16 cellular contexts compared by ENCODE assay signal in genomic region chr11:33945481-33946268, GRCh38. TPM values are rescaled to one million over a fixed set of nuclear protein-coding genes. Genes with fewer than 3 reads are reported as not detected.
DNase-seq lines count a peak whose midpoint lies in the region; ATAC-seq and TF ChIP-seq lines count a peak whose summit lies in the region.
"Had no signal": no experiment of that assay in that cellular context is flagged by ENCODE, and none has a peak within 500 bp of the region (broad histone marks: within the 10 kb centered on the region; RNA-seq: fewer than 3 reads in every experiment).

No MANE protein-coding gene starts in this region.

- no peak overlapping the region for H3K27ac Mint-ChIP-seq in CD8-positive, alpha-beta memory T cell
- H3K27ac Mint-ChIP-seq: CD4-positive, alpha-beta T cell; HFFc6 had no signal

- H2BK120ac ChIP-seq in mesenchymal stem cell (ENCODE audit: low read depth, low read length), result no peak overlapping the region

- H3K79me2 ChIP-seq in PC-3 (ENCODE audit: low read length), result no peaks in the 10 kb centered on the region

- H2AK5ac ChIP-seq in mesenchymal stem cell (ENCODE audit: low read length, severe bottlenecking), result no peak overlapping the region

- no peak overlapping the region for H3K18ac ChIP-seq in mesenchymal stem cell (ENCODE audit: low read depth in 1 of 2, low read length in 2 of 2)

- H4K20me1 ChIP-seq in PC-3 (ENCODE audit: low read length), result no peaks in the 10 kb centered on the region

- H3K9ac ChIP-seq in mesenchymal stem cell (ENCODE audit: low read length) (no peak overlapping the region), PC-3 (ENCODE audit: low read length) (no peak overlapping the region)
- H3K9ac ChIP-seq: GM23248 had no signal

- no peak overlapping the region for H4K91ac ChIP-seq in mesenchymal stem cell (ENCODE audit: low read length)

- H3K27ac ChIP-seq in CD8-positive, alpha-beta memory T cell (ENCODE audit: low read depth, low read length), result peak overlapping the region; percentile 27
- no peak overlapping the region for H3K27ac ChIP-seq in mesenchymal stem cell (ENCODE audit: low read length, poor library complexity, severe bottlenecking)
- H3K27ac ChIP-seq in PC-3 (ENCODE audit: low read length), result no peak overlapping the region
- H3K27ac ChIP-seq in testis, result no peak overlapping the region
- H3K27ac ChIP-seq: C4-2B, GM23248 had no signal

- no peaks in the 10 kb centered on the region for H3K4me1 Mint-ChIP-seq in CD8-positive, alpha-beta memory T cell

- no peak overlapping the region for H4K8ac ChIP-seq in mesenchymal stem cell (ENCODE audit: low read length)

- no peak overlapping the region for H2BK5ac ChIP-seq in mesenchymal stem cell (ENCODE audit: low read depth, low read length, poor library complexity, severe bottlenecking)

- H3F3A ChIP-seq in PC-3 (ENCODE audit: low read length, unreplicated experiment), result no peaks in the 10 kb centered on the region

- H3K27me3 Mint-ChIP-seq in CD8-positive, alpha-beta memory T cell, result peaks cover 11 to 14% of the 10 kb centered on the region in 2 donors
- H3K27me3 Mint-ChIP-seq: CD4-positive, alpha-beta T cell had no signal

- TF ChIP-seq CTCF in PC-3 (conservative IDR thresholded peaks at IDR 0.05; ENCODE audit: low read depth, low read length) (no peak), testis (IDR thresholded peaks at IDR 0.05) (no peak)

- no peak overlapping the region for H3K4ac ChIP-seq in mesenchymal stem cell (ENCODE audit: low read depth in 1 of 2, low read length in 2 of 2)

- H3K4me3 Mint-ChIP-seq in CD8-positive, alpha-beta memory T cell, result no peak overlapping the region
- H3K4me3 Mint-ChIP-seq: CD4-positive, alpha-beta T cell; HFFc6 had no signal

- no peaks in the 10 kb centered on the region for H3K79me1 ChIP-seq in mesenchymal stem cell (replicated peaks; ENCODE audit: low read length, poor library complexity, severe bottlenecking)

- H3K9me2 ChIP-seq in PC-3 (replicated peaks; ENCODE audit: low read length), result no peaks in the 10 kb centered on the region

- WGBS in mesenchymal stem cell, result 87% methylated on average over 3 of the region's 4 CpGs
- WGBS in testis, 2 donors, result 83 to 89% methylated on average over 4 of the region's 4 CpGs

- no peak overlapping the region for H3K4me3 ChIP-seq in CD8-positive, alpha-beta memory T cell (ENCODE audit: low read length)
- H3K4me3 ChIP-seq in mesenchymal stem cell (ENCODE audit: insufficient read depth in 1 of 2, low read depth in 1 of 2, low read length in 2 of 2) (no peak overlapping the region), PC-3 (ENCODE audit: low read length) (no peak overlapping the region), testis (no peak overlapping the region)
- H3K4me3 ChIP-seq: GM23248 had no signal

- TF ChIP-seq POLR2A in testis (IDR thresholded peaks at IDR 0.05), result no peak

- no peak overlapping the region for H2BK12ac ChIP-seq in mesenchymal stem cell (ENCODE audit: low read length in 2 of 2)

- POLR2A ChIA-PET in CD8-positive, alpha-beta memory T cell (lab: Charles Lee), result no interaction called here
- POLR2A ChIA-PET in PC-3 (lab: Charles Lee; ENCODE audit: unreplicated experiment), result interaction anchor here (0.6 to 0.7 kb wide), 2 partner anchors 35 to 190 kb away, joined by 3 to 4 read pairs; no protein-coding TSS in a partner anchor

- H3K36me3 Mint-ChIP-seq in CD8-positive, alpha-beta memory T cell, result no peaks in the 10 kb centered on the region

- H3K36me3 ChIP-seq in CD8-positive, alpha-beta memory T cell (ENCODE audit: insufficient read depth, low read length), result no peaks in the 10 kb centered on the region
- H3K36me3 ChIP-seq in mesenchymal stem cell (ENCODE audit: control insufficient read depth in 1 of 2, insufficient read depth in 2 of 2, low read depth in 1 of 2, low read length in 2 of 2) (no peaks in the 10 kb centered on the region), PC-3 (ENCODE audit: low read depth, low read length) (no peaks in the 10 kb centered on the region), testis (ENCODE audit: low read depth, missing control alignments) (no peaks in the 10 kb centered on the region)

- H2AFZ ChIP-seq in mesenchymal stem cell (ENCODE audit: low read depth, low read length) (no peak overlapping the region), PC-3 (ENCODE audit: low read length) (no peak overlapping the region)
- H2AFZ ChIP-seq: GM23248 had no signal

- CTCF ChIA-PET in CD8-positive, alpha-beta memory T cell (lab: Charles Lee), result no interaction called here
- CTCF ChIA-PET in PC-3 (lab: Charles Lee), result no interaction called here

- no TSS peak for BruUV-seq in PC-3 (replicated peaks; lab: Mats Ljungman, UMichigan)

- intact Hi-C loops in PC-3 (cut with micrococcal nuclease) (no loop called here), testis (cut with DNase I; ENCODE audit: low total_unique reads) (no loop called here)

- ATAC-seq in PC-3, result no peak
- ATAC-seq: HCT116 had no signal

- no peaks in the 10 kb centered on the region for H3K9me3 ChIP-seq in CD8-positive, alpha-beta memory T cell (ENCODE audit: low read length)
- no peaks in the 10 kb centered on the region for H3K9me3 ChIP-seq in mesenchymal stem cell (ENCODE audit: control insufficient read depth, low read length)
- H3K9me3 ChIP-seq in PC-3 (ENCODE audit: low read length), result no peaks in the 10 kb centered on the region
- H3K9me3 ChIP-seq in testis, result no peaks in the 10 kb centered on the region

- no peak for DNase-seq in CD8-positive, alpha-beta memory T cell
- peak; percentile 41 for DNase-seq in OCI-M1 (lab: John Stamatoyannopoulos, UW)
- DNase-seq in mesenchymal stem cell, result peak; percentile 9
- DNase-seq in PC-3, result no peak
- no peak for DNase-seq in testis
- no peak for DNase-seq in NCI-H1694 (lab: John Stamatoyannopoulos, UW)
- DNase-seq: AML-193; CD4-positive, alpha-beta T cell; DMS153; DMS79; GDM1; GM23248; HFFc6 had no signal

- no peak overlapping the region for H2BK15ac ChIP-seq in mesenchymal stem cell (ENCODE audit: low read depth, poor library complexity, severe bottlenecking)

- H3K14ac ChIP-seq in mesenchymal stem cell (ENCODE audit: low read length in 2 of 2), result peak overlapping the region in 1 of 2 experiments; percentile 35

- no peaks in the 10 kb centered on the region for H3K27me3 ChIP-seq in CD8-positive, alpha-beta memory T cell (ENCODE audit: insufficient read depth, low read length, poor library complexity, severe bottlenecking)
- H3K27me3 ChIP-seq in mesenchymal stem cell (ENCODE audit: control insufficient read depth in 1 of 2, insufficient read depth in 1 of 2, low read length in 2 of 2), result peaks cover 0 to 38% of the 10 kb centered on the region in 2 experiments
- no peaks in the 10 kb centered on the region for H3K27me3 ChIP-seq in PC-3 (ENCODE audit: low read length)
- H3K27me3 ChIP-seq in testis, result no peaks in the 10 kb centered on the region

- no peak overlapping the region for H3K23ac ChIP-seq in mesenchymal stem cell (ENCODE audit: low read length in 2 of 2)

- no peaks in the 10 kb centered on the region for H3K9me3 Mint-ChIP-seq in CD8-positive, alpha-beta memory T cell
- H3K9me3 Mint-ChIP-seq: CD4-positive, alpha-beta T cell; HFFc6 had no signal

- H3K4me2 ChIP-seq in mesenchymal stem cell (ENCODE audit: low read length, poor library complexity, severe bottlenecking) (no peak overlapping the region), PC-3 (ENCODE audit: low read length) (no peak overlapping the region)

- no peaks in the 10 kb centered on the region for H3K4me1 ChIP-seq in CD8-positive, alpha-beta memory T cell (ENCODE audit: insufficient read depth, low read length)
- peaks cover 2% of the 10 kb centered on the region for H3K4me1 ChIP-seq in mesenchymal stem cell (ENCODE audit: control insufficient read depth, insufficient read depth, low read depth, low read length)
- H3K4me1 ChIP-seq in PC-3 (ENCODE audit: insufficient read depth, low read length), result peaks cover 10% of the 10 kb centered on the region; the same call in 1 of the 2 replicates
- no peaks in the 10 kb centered on the region for H3K4me1 ChIP-seq in testis

RNA-seq across cellular contexts. Expression of gene LMO2, which starts 53.8 kb away (rescaled TPM):
- total RNA-seq in CD8-positive, alpha-beta memory T cell, result under 1 TPM; 0.13 to 0.53 TPM
- not detected for polyA plus RNA-seq in CD8-positive, alpha-beta memory T cell
- polyA plus RNA-seq in mesenchymal stem cell (2013, experiment 1 of 2), result 0.26 TPM
- 0.34 TPM for polyA plus RNA-seq in mesenchymal stem cell (2013, experiment 2 of 2)
- 0.23 and 0.51 TPM in 2 replicates for total RNA-seq in PC-3 (2014; rRNA removed)
- 1 to 10 TPM; 6.5 to 8.1 TPM for total RNA-seq in testis
- polyA plus RNA-seq in testis (ENCODE audit: insufficient read depth, low read depth, low replicate concordance), result 18.3 TPM
- total RNA-seq: GM23248 had no signal
- polyA plus RNA-seq: BJ, GM23248 had no signal

Comparison
In these comparisons a context has a peak if more than half of its experiments do, and no peak if none do; other contexts are left out.
1. DNase-seq: peak in OCI-M1 (single experiment) and mesenchymal stem cell (single experiment); none in CD8-positive, alpha-beta memory T cell (0 of 5), PC-3 (single experiment), testis (single experiment) and NCI-H1694 (single experiment).